10 cellular contexts compared by ENCODE assay signal in the genomic region with DNA sequence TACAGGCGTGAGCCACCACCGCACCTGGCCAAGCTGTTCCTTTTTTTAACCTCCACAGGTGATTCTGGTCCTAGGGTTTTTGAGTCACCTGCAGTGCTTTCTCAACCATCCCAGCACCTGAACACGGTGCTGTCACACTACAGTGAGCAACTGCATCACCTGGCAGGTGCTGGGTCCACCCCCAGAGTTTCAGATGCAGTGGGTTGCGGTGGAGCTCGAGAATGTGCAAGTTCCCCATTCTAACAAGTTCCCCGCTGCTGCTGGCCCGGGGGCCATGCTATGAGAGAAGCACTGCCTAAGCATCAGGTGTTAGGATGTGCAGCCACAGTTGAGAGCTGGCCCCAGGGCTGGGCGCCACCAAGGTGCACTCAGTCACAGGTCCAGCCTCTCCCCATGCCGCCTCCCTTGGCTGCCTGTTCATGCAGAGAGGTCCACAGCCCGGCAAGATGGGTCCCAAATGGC. TPM values are rescaled to one million over a fixed set of nuclear protein-coding genes. Genes with fewer than 3 reads are reported as not detected.
DNase-seq lines count a peak whose midpoint lies in the region; ATAC-seq and TF ChIP-seq lines count a peak whose summit lies in the region.
"Had no signal": no experiment of that assay in that cellular context is flagged by ENCODE, and none has a peak within 500 bp of the region (broad histone marks: within the 10 kb centered on the region; RNA-seq: fewer than 3 reads in every experiment).

No MANE protein-coding gene starts in this region.

- WGBS in esophagus muscularis mucosa: 89% methylated on average over 4 of the region's 10 CpGs
- WGBS in aorta, 2 donors: 85 to 87% methylated on average over 10 of the region's 10 CpGs

- no peaks in the 10 kb centered on the region for H3K79me2 ChIP-seq in DOHH2 (ENCODE audit: control insufficient read depth, low read length)

- TF ChIP-seq POLR2A in esophagus muscularis mucosa (IDR thresholded peaks at IDR 0.05; ENCODE audit: low read depth): no peak

- peak overlapping the region; percentile 68 for H3K4me3 Mint-ChIP-seq in activated B cell treated with CpG ODN at 0.5 μM for 24 hours
- no peak overlapping the region for H3K4me3 Mint-ChIP-seq in endothelial cell (ENCODE audit: unreplicated experiment)

- TF ChIP-seq CTCF in DOHH2 (IDR thresholded peaks at IDR 0.05; ENCODE audit: low read depth, low read length, poor library complexity, severe bottlenecking) (no peak), activated B cell treated with CpG ODN at 0.5 μM for 24 hours (IDR thresholded peaks at IDR 0.05) (no peak), endothelial cell (IDR thresholded peaks at IDR 0.05; ENCODE audit: unreplicated experiment) (no peak), esophagus muscularis mucosa (IDR thresholded peaks at IDR 0.05) (no peak)

- H3K27ac Mint-ChIP-seq in activated B cell treated with CpG ODN at 0.5 μM for 24 hours (peak overlapping the region; percentile 94), endothelial cell (ENCODE audit: unreplicated experiment) (no peak overlapping the region)

- H3K36me3 Mint-ChIP-seq in activated B cell treated with CpG ODN at 0.5 μM for 24 hours (ENCODE audit: low read depth) (peaks cover 23% of the 10 kb centered on the region), endothelial cell (ENCODE audit: low read depth, unreplicated experiment) (no peaks in the 10 kb centered on the region)

- H3K27ac ChIP-seq in DOHH2 (ENCODE audit: low read depth, low read length) (peak overlapping the region; percentile 65), esophagus muscularis mucosa (replicated peaks in 1 of 4) (no peak overlapping the region), aorta (ENCODE audit: low read depth in 1 of 2, low read length in 2 of 2) (no peak overlapping the region)

- H3K36me3 ChIP-seq in DOHH2 (ENCODE audit: control insufficient read depth, low read length): peaks cover 27% of the 10 kb centered on the region
- H3K36me3 ChIP-seq in esophagus muscularis mucosa: no peaks in the 10 kb centered on the region
- H3K36me3 ChIP-seq in aorta (ENCODE audit: control insufficient read depth in 1 of 2, insufficient read depth in 2 of 2, low read length in 1 of 2): no peaks in the 10 kb centered on the region
- H3K36me3 ChIP-seq: tibial artery had no signal

- peak overlapping the region; percentile 45 for H3K4me2 ChIP-seq in DOHH2 (ENCODE audit: low read length)

- H3K27me3 ChIP-seq in DOHH2 (ENCODE audit: control insufficient read depth, low read length): no peaks in the 10 kb centered on the region
- peaks cover 0 to 11% (median 0%) of the 10 kb centered on the region in 4 donors for H3K27me3 ChIP-seq in esophagus muscularis mucosa
- no peaks in the 10 kb centered on the region for H3K27me3 ChIP-seq in aorta (ENCODE audit: control insufficient read depth in 1 of 2, insufficient read depth in 2 of 2, low read length in 1 of 2)
- H3K27me3 ChIP-seq: tibial artery had no signal

- TF ChIP-seq EP300 in esophagus muscularis mucosa (IDR thresholded peaks at IDR 0.05): no peak

- H3K9me2 ChIP-seq in DOHH2 (replicated peaks; ENCODE audit: control insufficient read depth, low read length): no peaks in the 10 kb centered on the region

- CTCF ChIA-PET in activated B cell treated with CpG ODN at 0.5 μM for 24 hours (lab: Charles Lee): interaction anchor here (0.9 to 9.3 kb wide), 6 partner anchors 11 to 177 kb away, joined by 3 to 79 read pairs (median 4); no protein-coding TSS in a partner anchor

- H3K27me3 Mint-ChIP-seq in activated B cell treated with CpG ODN at 0.5 μM for 24 hours: no peaks in the 10 kb centered on the region
- H3K27me3 Mint-ChIP-seq in endothelial cell (ENCODE audit: unreplicated experiment): peaks cover 5% of the 10 kb centered on the region

- POLR2A ChIA-PET in activated B cell treated with CpG ODN at 0.5 μM for 24 hours (lab: Charles Lee): interaction anchor here (0.6 to 4.7 kb wide), 10 partner anchors 9 to 431 kb away, joined by 3 to 42 read pairs (median 4); a partner anchor contains a TSS

- DNase-seq in GM19240 (ENCODE audit: insufficient read length, low spot score) (peak; percentile 66), activated B cell treated with CpG ODN at 0.5 μM for 24 hours (peak; percentile 59), endothelial cell (ENCODE audit: low spot score) (no peak), esophagus muscularis mucosa (ENCODE audit: extremely low spot score) (no peak), dermis blood vessel endothelial cell (no peak), aorta (no peak)
- DNase-seq: right cardiac atrium had no signal

- peaks cover 79% of the 10 kb centered on the region for H3K4me1 Mint-ChIP-seq in activated B cell treated with CpG ODN at 0.5 μM for 24 hours
- peaks cover 5% of the 10 kb centered on the region for H3K4me1 Mint-ChIP-seq in endothelial cell (ENCODE audit: unreplicated experiment)

- H3K9me3 Mint-ChIP-seq in activated B cell treated with CpG ODN at 0.5 μM for 24 hours (no peaks in the 10 kb centered on the region), endothelial cell (ENCODE audit: unreplicated experiment) (no peaks in the 10 kb centered on the region)

- no peaks in the 10 kb centered on the region for H4K20me1 ChIP-seq in DOHH2 (ENCODE audit: control insufficient read depth, insufficient read depth, low read depth, low read length)

- H3K9me3 ChIP-seq in DOHH2 (ENCODE audit: control insufficient read depth, insufficient read depth, low read length) (no peaks in the 10 kb centered on the region), esophagus muscularis mucosa (no peaks in the 10 kb centered on the region), aorta (ENCODE audit: control insufficient read depth, low read length) (no peaks in the 10 kb centered on the region)
- H3K9me3 ChIP-seq: tibial artery had no signal

- H3K4me1 ChIP-seq in DOHH2 (ENCODE audit: control insufficient read depth, low read length): peaks cover 54% of the 10 kb centered on the region
- peaks cover 4 to 11% (median 8%) of the 10 kb centered on the region in 4 donors for H3K4me1 ChIP-seq in esophagus muscularis mucosa
- H3K4me1 ChIP-seq in aorta (ENCODE audit: control insufficient read depth in 1 of 2, insufficient read depth in 2 of 2, low read length in 2 of 2): peaks cover 0 to 13% of the 10 kb centered on the region in 2 donors

- intact Hi-C loops in activated B cell treated with CpG ODN at 0.5 μM for 24 hours (cut with micrococcal nuclease) (loop anchor here (1.0 to 5.0 kb wide), 4 partner anchors 9 to 178 kb away; no protein-coding TSS in a partner anchor), esophagus muscularis mucosa (cut with DNase I) (loop anchor here (5.0 kb wide), 1 partner anchor 176 kb away; no protein-coding TSS in a partner anchor), aorta (cut with DNase I) (loop anchor here (1.0 to 5.0 kb wide), 2 partner anchors 91 to 178 kb away; no protein-coding TSS in a partner anchor)

- H3K4me3 ChIP-seq in DOHH2 (ENCODE audit: low read length): peak overlapping the region; percentile 38
- H3K4me3 ChIP-seq in esophagus muscularis mucosa: no peak overlapping the region
- H3K4me3 ChIP-seq in aorta (ENCODE audit: low read length in 2 of 2): no peak overlapping the region
- H3K4me3 ChIP-seq: tibial artery had no signal

- H3F3A ChIP-seq in DOHH2 (ENCODE audit: control insufficient read depth, insufficient read depth): peaks cover 19% of the 10 kb centered on the region

- ATAC-seq in HG02981 (IDR thresholded peaks at IDR 0.05; ENCODE audit: unreplicated experiment) (peak; percentile 90), activated B cell treated with CpG ODN at 0.5 μM for 24 hours (ENCODE audit: low read depth) (peak; percentile 87), aorta (ENCODE audit: low FRiP score) (no peak)

RNA-seq across cellular contexts. Expression of a gene that starts 18.0 kb away (rescaled TPM):
- total RNA-seq in activated B cell treated with CpG ODN at 0.5 μM for 24 hours (84.6 and 87.1 TPM in 2 replicates), endothelial cell (ENCODE audit: unreplicated experiment) (6.6 TPM), esophagus muscularis mucosa (10 to 100 TPM in 2 of 4 donors, 1 to 10 TPM in 2; 6.1 to 21.2 (median 9.8) TPM), dermis blood vessel endothelial cell (22.2 and 49.4 TPM in 2 replicates), aorta (10 to 100 TPM; 12.4 to 13.3 TPM)
- 10 to 100 TPM; 10.1 to 18.7 TPM for polyA plus RNA-seq in aorta

RNA-seq across cellular contexts. Expression of a gene that starts 35.7 kb away (rescaled TPM):
- total RNA-seq in activated B cell treated with CpG ODN at 0.5 μM for 24 hours (40.1 and 41.9 TPM in 2 replicates), endothelial cell (ENCODE audit: unreplicated experiment) (31.5 TPM), esophagus muscularis mucosa (10 to 100 TPM; 13.3 to 29.0 (median 23.4) TPM), dermis blood vessel endothelial cell (58.9 and 73.0 TPM in 2 replicates), aorta (10 to 100 TPM; 10.7 to 22.3 TPM)
- polyA plus RNA-seq in aorta: 1 to 10 TPM; 7.1 to 10.0 TPM

Comparison
In these comparisons a context has a peak if more than half of its experiments do, and no peak if none do; other contexts are left out.
1. DNase-seq: peak in GM19240 (single experiment) and activated B cell treated with CpG ODN at 0.5 μM for 24 hours (single experiment); none in endothelial cell (single experiment), esophagus muscularis mucosa (single experiment), dermis blood vessel endothelial cell (single experiment) and aorta (0 of 2).